Comparison of ENCODE assay signal across 1 cellular context in genomic region chr2:44955593-44956449, GRCh38.
TF ChIP-seq lines count a peak whose summit lies in the region.

No MANE protein-coding gene starts in this region.

TF ChIP-seq in HepG2, 621 proteins besides CTCF, POLR2A, EP300 and RAD21 (continued from another document and continues in another):
- TF ChIP-seq ELF1 (CRISPR knock-in tag; IDR thresholded peaks at IDR 0.05) (0 out of 2 replicates have a peak, but pooled peaks have one; percentile 18), FOXP1 (IDR thresholded peaks at IDR 0.05) (no peak), FOXP1 (CRISPR knock-in tag; IDR thresholded peaks at IDR 0.05) (no peak), ZNF484 (CRISPR knock-in tag; IDR thresholded peaks at IDR 0.05; ENCODE audit: borderline replicate concordance, low read depth) (no peak), PRDM15 (CRISPR knock-in tag; IDR thresholded peaks at IDR 0.05) (no peak), ZFY (CRISPR knock-in tag; IDR thresholded peaks at IDR 0.05) (peak; percentile 57; the same call in 1 of the 2 replicates), ZBTB26 (CRISPR knock-in tag; IDR thresholded peaks at IDR 0.05; ENCODE audit: borderline replicate concordance) (peak; percentile 79), SRY (CRISPR knock-in tag; IDR thresholded peaks at IDR 0.05) (no peak), ZNF7 (CRISPR knock-in tag; IDR thresholded peaks at IDR 0.05) (no peak), FOSL1 (CRISPR knock-in tag; IDR thresholded peaks at IDR 0.05; ENCODE audit: borderline replicate concordance) (no peak), MIER2 (CRISPR knock-in tag; IDR thresholded peaks at IDR 0.05) (no peak), JUND (CRISPR knock-in tag; IDR thresholded peaks at IDR 0.05) (no peak), ZNF530 (CRISPR knock-in tag; IDR thresholded peaks at IDR 0.05; ENCODE audit: low read depth) (no peak), ZNF576 (CRISPR knock-in tag; IDR thresholded peaks at IDR 0.05) (no peak), ZNF598 (CRISPR knock-in tag; IDR thresholded peaks at IDR 0.05; ENCODE audit: borderline replicate concordance) (0 out of 2 replicates have a peak, but pooled peaks have one; percentile 54), SOX5 (CRISPR knock-in tag; IDR thresholded peaks at IDR 0.05; ENCODE audit: borderline replicate concordance) (0 out of 2 replicates have a peak, but pooled peaks have one; percentile 11), HINFP (CRISPR knock-in tag; IDR thresholded peaks at IDR 0.05; ENCODE audit: low read depth) (no peak), FOXC1 (CRISPR knock-in tag; IDR thresholded peaks at IDR 0.05; ENCODE audit: borderline replicate concordance) (peak; percentile 81; the same call in 1 of the 2 replicates), MEIS1 (CRISPR knock-in tag; IDR thresholded peaks at IDR 0.05; ENCODE audit: borderline replicate concordance) (0 out of 2 replicates have a peak, but pooled peaks have one; percentile 44), FOXA1 (IDR thresholded peaks at IDR 0.05) (no peak), FOXA1 (CRISPR knock-in tag; IDR thresholded peaks at IDR 0.05) (no peak), HNF4G (IDR thresholded peaks at IDR 0.05; ENCODE audit: borderline replicate concordance, low read depth, low read length) (no peak), HNF4G (CRISPR knock-in tag; IDR thresholded peaks at IDR 0.05; ENCODE audit: borderline replicate concordance, low read depth) (no peak), POLR2AphosphoS5 (IDR thresholded peaks at IDR 0.05; ENCODE audit: low read depth, low read length) (no peak), ZNF580 (CRISPR knock-in tag; IDR thresholded peaks at IDR 0.05; ENCODE audit: borderline replicate concordance, low read depth) (peak; percentile 60; the same call in 1 of the 2 replicates), ZMYM2 (CRISPR knock-in tag; IDR thresholded peaks at IDR 0.05) (0 out of 2 replicates have a peak, but pooled peaks have one; percentile 42), UBTF (CRISPR knock-in tag; IDR thresholded peaks at IDR 0.05) (peak; percentile 23; the same call in 1 of the 2 replicates), JUN (CRISPR knock-in tag; IDR thresholded peaks at IDR 0.05) (no peak), CENPX (CRISPR knock-in tag; IDR thresholded peaks at IDR 0.05) (no peak), ZNF850 (CRISPR knock-in tag; conservative IDR thresholded peaks at IDR 0.05) (no peak), SALL1 (CRISPR knock-in tag; IDR thresholded peaks at IDR 0.05) (peak; percentile 75), ZNF44 (CRISPR knock-in tag; IDR thresholded peaks at IDR 0.05) (no peak), NFYC (CRISPR knock-in tag; IDR thresholded peaks at IDR 0.05) (no peak), ZNF503 (CRISPR knock-in tag; IDR thresholded peaks at IDR 0.05) (no peak), BRCA1 (CRISPR knock-in tag; IDR thresholded peaks at IDR 0.05) (no peak), ZBTB38 (CRISPR knock-in tag; IDR thresholded peaks at IDR 0.05) (no peak; the same call in 1 of the 2 replicates), ELF3 (CRISPR knock-in tag; IDR thresholded peaks at IDR 0.05) (peak; percentile 64), KDM2A (CRISPR knock-in tag; IDR thresholded peaks at IDR 0.05; ENCODE audit: borderline replicate concordance, low read depth) (peak; percentile 96), ZNF644 (CRISPR knock-in tag; IDR thresholded peaks at IDR 0.05; ENCODE audit: low read depth) (no peak), ZNF552 (CRISPR knock-in tag; IDR thresholded peaks at IDR 0.05; ENCODE audit: borderline replicate concordance) (no peak), GABPB1 (CRISPR knock-in tag; IDR thresholded peaks at IDR 0.05) (peak; percentile 74; the same call in 1 of the 2 replicates), ZNF773 (CRISPR knock-in tag; IDR thresholded peaks at IDR 0.05; ENCODE audit: borderline replicate concordance) (no peak), E2F5 (CRISPR knock-in tag; conservative IDR thresholded peaks at IDR 0.05) (peak; percentile 58; the same call in 1 of the 2 replicates)
- TF ChIP-seq, protein P1, sequence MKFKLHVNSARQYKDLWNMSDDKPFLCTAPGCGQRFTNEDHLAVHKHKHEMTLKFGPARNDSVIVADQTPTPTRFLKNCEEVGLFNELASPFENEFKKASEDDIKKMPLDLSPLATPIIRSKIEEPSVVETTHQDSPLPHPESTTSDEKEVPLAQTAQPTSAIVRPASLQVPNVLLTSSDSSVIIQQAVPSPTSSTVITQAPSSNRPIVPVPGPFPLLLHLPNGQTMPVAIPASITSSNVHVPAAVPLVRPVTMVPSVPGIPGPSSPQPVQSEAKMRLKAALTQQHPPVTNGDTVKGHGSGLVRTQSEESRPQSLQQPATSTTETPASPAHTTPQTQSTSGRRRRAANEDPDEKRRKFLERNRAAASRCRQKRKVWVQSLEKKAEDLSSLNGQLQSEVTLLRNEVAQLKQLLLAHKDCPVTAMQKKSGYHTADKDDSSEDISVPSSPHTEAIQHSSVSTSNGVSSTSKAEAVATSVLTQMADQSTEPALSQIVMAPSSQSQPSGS (CRISPR knock-in tag; IDR thresholded peaks at IDR 0.05): 0 out of 2 replicates have a peak, but pooled peaks have one; percentile 39
- TF ChIP-seq, protein P2, sequence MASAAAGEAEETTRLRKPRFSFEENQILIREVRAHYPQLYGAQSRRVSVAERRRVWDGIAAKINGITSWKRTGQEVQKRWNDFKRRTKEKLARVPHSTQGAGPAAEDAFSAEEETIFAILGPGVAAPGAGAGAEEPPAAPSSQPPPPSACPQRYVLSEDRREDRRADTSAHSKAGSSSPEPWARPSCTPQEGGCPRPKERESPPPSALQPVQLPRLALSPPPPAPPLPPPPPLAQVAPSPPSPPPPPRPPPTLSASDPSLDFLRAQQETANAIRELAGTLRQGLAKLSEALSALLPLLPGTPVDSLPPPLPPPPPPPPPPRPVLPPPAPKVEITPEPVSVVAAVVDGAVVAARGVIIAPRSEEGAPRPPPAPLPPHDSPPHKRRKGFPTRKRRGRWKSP (CRISPR knock-in tag; IDR thresholded peaks at IDR 0.05): peak; percentile 100
- TF ChIP-seq, protein P3, sequence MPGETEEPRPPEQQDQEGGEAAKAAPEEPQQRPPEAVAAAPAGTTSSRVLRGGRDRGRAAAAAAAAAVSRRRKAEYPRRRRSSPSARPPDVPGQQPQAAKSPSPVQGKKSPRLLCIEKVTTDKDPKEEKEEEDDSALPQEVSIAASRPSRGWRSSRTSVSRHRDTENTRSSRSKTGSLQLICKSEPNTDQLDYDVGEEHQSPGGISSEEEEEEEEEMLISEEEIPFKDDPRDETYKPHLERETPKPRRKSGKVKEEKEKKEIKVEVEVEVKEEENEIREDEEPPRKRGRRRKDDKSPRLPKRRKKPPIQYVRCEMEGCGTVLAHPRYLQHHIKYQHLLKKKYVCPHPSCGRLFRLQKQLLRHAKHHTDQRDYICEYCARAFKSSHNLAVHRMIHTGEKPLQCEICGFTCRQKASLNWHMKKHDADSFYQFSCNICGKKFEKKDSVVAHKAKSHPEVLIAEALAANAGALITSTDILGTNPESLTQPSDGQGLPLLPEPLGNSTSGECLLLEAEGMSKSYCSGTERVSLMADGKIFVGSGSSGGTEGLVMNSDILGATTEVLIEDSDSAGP (CRISPR knock-in tag; IDR thresholded peaks at IDR 0.05; ENCODE audit: borderline replicate concordance): peak; percentile 88
- TF ChIP-seq, protein P4, sequence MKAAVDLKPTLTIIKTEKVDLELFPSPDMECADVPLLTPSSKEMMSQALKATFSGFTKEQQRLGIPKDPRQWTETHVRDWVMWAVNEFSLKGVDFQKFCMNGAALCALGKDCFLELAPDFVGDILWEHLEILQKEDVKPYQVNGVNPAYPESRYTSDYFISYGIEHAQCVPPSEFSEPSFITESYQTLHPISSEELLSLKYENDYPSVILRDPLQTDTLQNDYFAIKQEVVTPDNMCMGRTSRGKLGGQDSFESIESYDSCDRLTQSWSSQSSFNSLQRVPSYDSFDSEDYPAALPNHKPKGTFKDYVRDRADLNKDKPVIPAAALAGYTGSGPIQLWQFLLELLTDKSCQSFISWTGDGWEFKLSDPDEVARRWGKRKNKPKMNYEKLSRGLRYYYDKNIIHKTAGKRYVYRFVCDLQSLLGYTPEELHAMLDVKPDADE (CRISPR knock-in tag; IDR thresholded peaks at IDR 0.05): no peak
